In the genomic region with DNA sequence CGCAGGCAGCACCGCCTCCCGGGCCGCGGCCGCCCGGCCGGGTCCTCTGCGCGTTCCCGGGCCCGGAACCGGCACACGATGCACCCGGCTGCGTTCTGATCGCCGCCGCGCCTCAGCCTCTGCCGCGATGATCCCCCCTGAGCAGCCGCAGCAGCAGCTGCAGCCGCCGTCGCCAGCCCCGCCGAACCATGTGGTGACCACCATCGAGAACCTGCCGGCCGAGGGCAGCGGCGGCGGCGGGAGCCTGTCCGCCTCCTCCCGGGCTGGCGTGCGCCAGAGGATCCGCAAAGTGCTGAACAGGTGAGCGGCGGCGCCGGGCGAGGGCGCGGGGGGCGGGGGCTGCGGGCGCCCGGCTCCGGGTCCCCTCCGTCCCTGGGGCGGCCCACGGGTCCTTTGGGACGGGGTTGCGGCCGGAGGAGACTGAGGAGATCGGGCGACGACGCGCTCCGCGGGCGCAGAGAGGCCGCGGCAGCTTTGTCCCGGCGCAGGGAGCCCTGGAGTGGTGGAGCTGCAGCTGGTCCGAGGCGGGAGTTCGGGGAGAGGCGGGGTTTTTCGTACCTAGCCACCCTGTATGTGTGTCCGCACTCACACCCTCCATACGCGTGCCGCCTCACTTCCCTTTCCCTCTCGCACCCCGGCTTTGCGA, we compare ENCODE assay signal across 8 cellular contexts. TPM values are rescaled to one million over a fixed set of nuclear protein-coding genes. Genes with fewer than 3 reads are reported as not detected.
DNase-seq lines count a peak whose midpoint lies in the region; ATAC-seq and TF ChIP-seq lines count a peak whose summit lies in the region.

No MANE protein-coding gene starts in this region.

- H3K4me3 Mint-ChIP-seq in stimulated activated naive CD8-positive, alpha-beta T cell treated with anti-CD3 and anti-CD28 coated beads, Interleukin-15, amount 100 ng/mL, for 72 hours, result peak overlapping the region; percentile 22 to 63
- H3K4me3 Mint-ChIP-seq in chondrocyte (ENCODE audit: unreplicated experiment), result peak overlapping the region; percentile 54

- intact Hi-C loops in aorta (cut with DNase I), result no loop called here

- H3K4me3 ChIP-seq in HL-60 (replicated peaks; ENCODE audit: insufficient read depth, low read length) (peak overlapping the region; percentile 47), lung (peak overlapping the region; percentile 36), aorta (ENCODE audit: low read length in 2 of 2) (peak overlapping the region; percentile 55 to 72)

- H3K9me3 ChIP-seq in lung (ENCODE audit: control insufficient read depth in 2 of 2, insufficient read depth in 1 of 2, low read length in 1 of 2) (peaks cover 0 to 1% of the 10 kb centered on the region in 2 donors), aorta (ENCODE audit: control insufficient read depth, low read length) (no peaks in the 10 kb centered on the region)

- H3K27me3 ChIP-seq in HL-60 (ENCODE audit: insufficient read depth, poor library complexity, severe bottlenecking), result peaks cover 46% of the 10 kb centered on the region
- peaks cover 7% of the 10 kb centered on the region for H3K27me3 ChIP-seq in lung (ENCODE audit: control insufficient read depth, insufficient read depth)
- peaks cover 0 to 3% of the 10 kb centered on the region in 2 donors for H3K27me3 ChIP-seq in aorta (ENCODE audit: control insufficient read depth in 1 of 2, insufficient read depth in 2 of 2, low read length in 1 of 2)

- H3K4me1 Mint-ChIP-seq in stimulated activated naive CD8-positive, alpha-beta T cell treated with anti-CD3 and anti-CD28 coated beads, Interleukin-15, amount 100 ng/mL, for 72 hours, result peaks cover 13% of the 10 kb centered on the region
- peaks cover 8% of the 10 kb centered on the region for H3K4me1 Mint-ChIP-seq in chondrocyte (ENCODE audit: low read depth)

- TF ChIP-seq CTCF in HL-60 (IDR thresholded peaks at IDR 0.05; ENCODE audit: insufficient read depth, low read length) (no peak), chondrocyte (IDR thresholded peaks at IDR 0.05) (no peak), lung (IDR thresholded peaks at IDR 0.05; ENCODE audit: control extremely low read depth, extremely low read depth) (no peak)

- 0 to 1% methylated on average over 62 to 82 of the region's 82 CpGs for WGBS in lung, 2 donors
- 1 to 2% methylated on average over 23 to 82 of the region's 82 CpGs for WGBS in aorta, 2 donors

- peaks cover 62% of the 10 kb centered on the region for H3K27me3 Mint-ChIP-seq in stimulated activated naive CD8-positive, alpha-beta T cell treated with anti-CD3 and anti-CD28 coated beads, Interleukin-15, amount 100 ng/mL, for 72 hours
- peaks cover 46% of the 10 kb centered on the region for H3K27me3 Mint-ChIP-seq in chondrocyte (ENCODE audit: low read depth)

- peak in 1 of 2 donors; percentile 9 for DNase-seq in stimulated activated naive CD8-positive, alpha-beta T cell treated with anti-CD3 and anti-CD28 coated beads, Interleukin-15, amount 100 ng/mL, for 72 hours
- no peak for DNase-seq in stimulated activated naive CD8-positive, alpha-beta T cell treated with anti-CD3 and anti-CD28 coated beads, Interleukin-15, Interleukin-2, amounts not matched to agents 100 U/mL and 50 U/mL, for 24 hours
- no peak for DNase-seq in HL-60 (ENCODE audit: low read depth in 1 of 2, low spot score in 1 of 2)
- DNase-seq in chondrocyte (ENCODE audit: low spot score), result peak; percentile 79
- no peak for DNase-seq in lung (ENCODE audit: low spot score)
- DNase-seq in aorta, result peak in 1 of 2 donors; percentile 59
- no peak for DNase-seq in cortex of kidney (lab: John Stamatoyannopoulos, UW)
- DNase-seq in effector CD4-positive, alpha-beta T cell, result no peak

- H3K27ac ChIP-seq in HL-60 (replicated peaks) (no peak overlapping the region), lung (ENCODE audit: low read depth in 1 of 2, low read length in 1 of 2) (no peak overlapping the region), aorta (ENCODE audit: low read depth in 1 of 2, low read length in 2 of 2) (no peak overlapping the region)

- no peak overlapping the region for H3K27ac Mint-ChIP-seq in stimulated activated naive CD8-positive, alpha-beta T cell treated with anti-CD3 and anti-CD28 coated beads, Interleukin-15, amount 100 ng/mL, for 72 hours
- no peak overlapping the region for H3K27ac Mint-ChIP-seq in chondrocyte (ENCODE audit: unreplicated experiment)

- H3K4me1 ChIP-seq in lung (ENCODE audit: control insufficient read depth in 2 of 2, insufficient read depth in 2 of 2, low read length in 2 of 2), result peaks cover 0 to 13% of the 10 kb centered on the region in 2 donors
- H3K4me1 ChIP-seq in aorta (ENCODE audit: control insufficient read depth in 1 of 2, insufficient read depth in 2 of 2, low read length in 2 of 2), result no peaks in the 10 kb centered on the region

- no peaks in the 10 kb centered on the region for H3K36me3 ChIP-seq in lung (ENCODE audit: control insufficient read depth in 2 of 2, insufficient read depth in 2 of 2, low read length in 2 of 2)
- no peaks in the 10 kb centered on the region for H3K36me3 ChIP-seq in aorta (ENCODE audit: control insufficient read depth in 1 of 2, insufficient read depth in 2 of 2, low read length in 1 of 2)

- peak; percentile 24 for ATAC-seq in stimulated activated naive CD8-positive, alpha-beta T cell treated with anti-CD3 and anti-CD28 coated beads, Interleukin-15, amount 100 ng/mL, for 72 hours
- ATAC-seq in stimulated activated naive CD8-positive, alpha-beta T cell treated with anti-CD3 and anti-CD28 coated beads, Interleukin-15, Interleukin-2, amounts not matched to agents 100 U/mL and 50 U/mL, for 24 hours, result no peak
- ATAC-seq in lung (ENCODE audit: insufficient read depth, low FRiP score), result peak; percentile 35
- ATAC-seq in aorta (ENCODE audit: low FRiP score), result peak; percentile 11

- no peaks in the 10 kb centered on the region for H3K9me3 Mint-ChIP-seq in stimulated activated naive CD8-positive, alpha-beta T cell treated with anti-CD3 and anti-CD28 coated beads, Interleukin-15, amount 100 ng/mL, for 72 hours
- H3K9me3 Mint-ChIP-seq in chondrocyte (ENCODE audit: low read depth), result no peaks in the 10 kb centered on the region

- H3K36me3 Mint-ChIP-seq in chondrocyte (ENCODE audit: low read depth), result no peaks in the 10 kb centered on the region

RNA-seq across cellular contexts. Expression of gene SLC35F1, which starts 0.7 kb away (rescaled TPM):
- total RNA-seq in chondrocyte, result not detected in 3 replicates
- 1 to 10 TPM in 1 of 2 donors, under 1 TPM in 1; 0.09 to 5.7 TPM for total RNA-seq in lung
- polyA plus RNA-seq in lung, result under 1 TPM; 0.04 to 0.06 TPM
- total RNA-seq in aorta, result 1 to 10 TPM in 1 of 2 donors, under 1 TPM in 1; 0.81 to 1.6 TPM
- 1 to 10 TPM in 1 of 2 donors, under 1 TPM in 1; 0.59 to 1.9 TPM for polyA plus RNA-seq in aorta
